19 cellular contexts compared by ENCODE assay signal in the genomic region with DNA sequence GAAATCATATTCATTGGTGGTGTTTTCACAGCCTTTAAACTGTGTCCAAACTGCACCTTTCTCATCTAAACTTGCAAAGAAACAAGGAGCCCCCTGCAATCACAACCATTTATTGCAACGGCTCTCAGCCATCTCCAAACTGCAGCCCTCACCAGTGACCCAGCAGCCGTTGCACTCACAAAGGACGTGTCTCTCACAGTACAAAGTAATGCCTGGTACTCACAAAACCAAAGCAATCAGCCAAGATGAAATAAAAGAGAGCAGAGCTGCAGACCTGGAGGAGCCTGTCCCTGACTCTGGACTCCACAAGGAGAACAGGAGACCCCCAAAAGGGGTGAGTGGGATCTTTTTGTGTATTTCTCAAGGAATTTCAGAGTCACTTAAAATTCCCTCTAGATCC. TPM values are rescaled to one million over a fixed set of nuclear protein-coding genes. Genes with fewer than 3 reads are reported as not detected.
DNase-seq lines count a peak whose midpoint lies in the region; ATAC-seq and TF ChIP-seq lines count a peak whose summit lies in the region.
"Had no signal": no experiment of that assay in that cellular context is flagged by ENCODE, and none has a peak within 500 bp of the region (broad histone marks: within the 10 kb centered on the region; RNA-seq: fewer than 3 reads in every experiment).

No MANE protein-coding gene starts in this region.

- CTCF ChIA-PET in CD4-positive, alpha-beta T cell (lab: Charles Lee) = interaction anchor here (1.1 to 4.8 kb wide), 4 partner anchors 8 to 16 kb away, joined by 3 to 29 read pairs (median 19); no protein-coding TSS in a partner anchor

- no peaks in the 10 kb centered on the region for H3F3A ChIP-seq in neural progenitor cell (ENCODE audit: low read depth)

- DNase-seq in CD4-positive, alpha-beta T cell = no peak
- DNase-seq in activated T-helper 2 cell treated with anti-CD3 and anti-CD28 coated beads, Interferon-gamma antibody, Interleukin-2, Interleukin-4, amounts not matched to agents 10 μg/mL and 5 μg/mL and 100 μg/mL, durations not matched to agents 14 hours and 24 hours and 36 hours (ENCODE audit: low spot score) = no peak
- no peak for DNase-seq in natural killer cell
- DNase-seq in D341Med (ENCODE audit: low spot score) = no peak
- no peak for DNase-seq in amygdala (lab: John Stamatoyannopoulos, UW)
- DNase-seq in neural progenitor cell (ENCODE audit: low spot score) = no peak
- DNase-seq: amniotic stem cell; BE2C; DMS79; HCEC 1CT; midbrain; NCI-H2029 treated with DMSO at 0.1 percent for 48 hours; NCI-H526; stimulated activated CD4-positive, alpha-beta T cell treated with anti-CD3 and anti-CD28 coated beads, Interleukin-2, amount 100 ng/mL, for 24 hours; thyroid gland had no signal

- POLR2A ChIA-PET in CD4-positive, alpha-beta T cell (lab: Charles Lee) = interaction anchor here (2.8 to 13.1 kb wide), 4 partner anchors 8 to 24 kb away, joined by 19 to 286 read pairs (median 51); no protein-coding TSS in a partner anchor

- H3K4me1 ChIP-seq in neural progenitor cell = no peaks in the 10 kb centered on the region
- H3K4me1 ChIP-seq: BE2C, thyroid gland had no signal

- no peaks in the 10 kb centered on the region for H3K36me3 ChIP-seq in neural progenitor cell
- H3K36me3 ChIP-seq: BE2C, thyroid gland had no signal

- no peaks in the 10 kb centered on the region for H3K9me3 Mint-ChIP-seq in CD4-positive, alpha-beta T cell
- peaks cover 0 to 3% (median 0%) of the 10 kb centered on the region in 3 donors for H3K9me3 Mint-ChIP-seq in IgD-negative memory B cell
- H3K9me3 Mint-ChIP-seq in activated T-helper 2 cell treated with anti-CD3 and anti-CD28 coated beads, Interferon-gamma antibody, Interleukin-2, Interleukin-4, amounts not matched to agents 10 μg/mL and 5 μg/mL and 100 μg/mL, durations not matched to agents 14 hours and 24 hours and 36 hours = peaks cover 7% of the 10 kb centered on the region
- no peaks in the 10 kb centered on the region for H3K9me3 Mint-ChIP-seq in natural killer cell
- H3K9me3 Mint-ChIP-seq in neural progenitor cell = peaks cover 38% of the 10 kb centered on the region

- H2AFZ ChIP-seq in neural progenitor cell (replicated peaks) = no peak overlapping the region

- no peaks in the 10 kb centered on the region for H3K27me3 ChIP-seq in CD4-positive, alpha-beta T cell (ENCODE audit: control insufficient read depth, insufficient read depth, low read length)
- peaks cover 16% of the 10 kb centered on the region for H3K27me3 ChIP-seq in neural progenitor cell
- H3K27me3 ChIP-seq: thyroid gland had no signal

- peaks cover 93% of the 10 kb centered on the region for H3K36me3 Mint-ChIP-seq in CD4-positive, alpha-beta T cell (ENCODE audit: low read depth)
- H3K36me3 Mint-ChIP-seq in IgD-negative memory B cell (peaks cover 26% of the 10 kb centered on the region), natural killer cell (peaks cover 16% of the 10 kb centered on the region), neural progenitor cell (peaks cover 16% of the 10 kb centered on the region)
- peaks cover 80% of the 10 kb centered on the region for H3K36me3 Mint-ChIP-seq in activated T-helper 2 cell treated with anti-CD3 and anti-CD28 coated beads, Interferon-gamma antibody, Interleukin-2, Interleukin-4, amounts not matched to agents 10 μg/mL and 5 μg/mL and 100 μg/mL, durations not matched to agents 14 hours and 24 hours and 36 hours (ENCODE audit: low read depth)

- TF ChIP-seq CTCF in CD4-positive, alpha-beta T cell (IDR thresholded peaks at IDR 0.05) = no peak
- no peak for TF ChIP-seq CTCF in natural killer cell (IDR thresholded peaks at IDR 0.05)
- no peak for TF ChIP-seq CTCF in neural progenitor cell (IDR thresholded peaks at IDR 0.05)

- peak overlapping the region; percentile 82 for H3K27ac Mint-ChIP-seq in CD4-positive, alpha-beta T cell
- peak overlapping the region in 2 of 3 donors; percentile 35 to 94 for H3K27ac Mint-ChIP-seq in IgD-negative memory B cell
- H3K27ac Mint-ChIP-seq in activated T-helper 2 cell treated with anti-CD3 and anti-CD28 coated beads, Interferon-gamma antibody, Interleukin-2, Interleukin-4, amounts not matched to agents 10 μg/mL and 5 μg/mL and 100 μg/mL, durations not matched to agents 14 hours and 24 hours and 36 hours = peak overlapping the region; percentile 85
- H3K27ac Mint-ChIP-seq in natural killer cell = peak overlapping the region; percentile 95 to 96
- no peak overlapping the region for H3K27ac Mint-ChIP-seq in neural progenitor cell

- H3K4me1 Mint-ChIP-seq in CD4-positive, alpha-beta T cell (ENCODE audit: low read depth) = peaks cover 83% of the 10 kb centered on the region
- H3K4me1 Mint-ChIP-seq in IgD-negative memory B cell (peaks cover 40 to 67% (median 42%) of the 10 kb centered on the region in 3 donors), natural killer cell (peaks cover 86 to 92% of the 10 kb centered on the region in 2 donors), neural progenitor cell (no peaks in the 10 kb centered on the region)
- H3K4me1 Mint-ChIP-seq in activated T-helper 2 cell treated with anti-CD3 and anti-CD28 coated beads, Interferon-gamma antibody, Interleukin-2, Interleukin-4, amounts not matched to agents 10 μg/mL and 5 μg/mL and 100 μg/mL, durations not matched to agents 14 hours and 24 hours and 36 hours (ENCODE audit: low read depth) = peaks cover 69% of the 10 kb centered on the region

- peak overlapping the region; percentile 63 for H3K27ac ChIP-seq in CD4-positive, alpha-beta T cell (ENCODE audit: low read depth, low read length)
- no peak overlapping the region for H3K27ac ChIP-seq in neural progenitor cell
- H3K27ac ChIP-seq: SK-N-MC, thyroid gland had no signal

- no peak overlapping the region for H3K9ac ChIP-seq in neural progenitor cell

- ATAC-seq in CD4-positive, alpha-beta T cell (ENCODE audit: poor library complexity) = no peak
- ATAC-seq in natural killer cell = peak; percentile 19 to 32 (median 27)
- ATAC-seq: sciatic nerve had no signal

- peak overlapping the region; percentile 97 for H3K4me3 Mint-ChIP-seq in CD4-positive, alpha-beta T cell
- H3K4me3 Mint-ChIP-seq in IgD-negative memory B cell = peak overlapping the region; percentile 66 to 91 (median 80)
- H3K4me3 Mint-ChIP-seq in activated T-helper 2 cell treated with anti-CD3 and anti-CD28 coated beads, Interferon-gamma antibody, Interleukin-2, Interleukin-4, amounts not matched to agents 10 μg/mL and 5 μg/mL and 100 μg/mL, durations not matched to agents 14 hours and 24 hours and 36 hours (ENCODE audit: low read depth) = peak overlapping the region; percentile 34
- peak overlapping the region; percentile 99 for H3K4me3 Mint-ChIP-seq in natural killer cell
- H3K4me3 Mint-ChIP-seq in neural progenitor cell = no peak overlapping the region

- H3K9me3 ChIP-seq in CD4-positive, alpha-beta T cell (ENCODE audit: control insufficient read depth, low read length) = no peaks in the 10 kb centered on the region
- H3K9me3 ChIP-seq in neural progenitor cell (ENCODE audit: low read depth) = peaks cover 16% of the 10 kb centered on the region
- H3K9me3 ChIP-seq: BE2C, thyroid gland had no signal

- no peaks in the 10 kb centered on the region for H4K20me1 ChIP-seq in neural progenitor cell (ENCODE audit: low read depth)

- H3K4me3 ChIP-seq in neural progenitor cell = no peak overlapping the region
- H3K4me3 ChIP-seq: SK-N-MC, thyroid gland had no signal

- H3K4me2 ChIP-seq in neural progenitor cell = no peak overlapping the region

- intact Hi-C loops in CD4-positive, alpha-beta T cell (cut with DNase I, micrococcal nuclease) = loop anchor here in 1 of 2 experiments (10.0 kb wide), 1 partner anchor 329 kb away; the partner anchor contains the start of gene ARHGEF1
- intact Hi-C loops in activated T-helper 2 cell treated with anti-CD3 and anti-CD28 coated beads, Interferon-gamma antibody, Interleukin-2, Interleukin-4, amounts not matched to agents 10 μg/mL and 5 μg/mL and 100 μg/mL, durations not matched to agents 14 hours and 24 hours and 36 hours (cut with micrococcal nuclease) = no loop called here
- intact Hi-C loops in natural killer cell (cut with micrococcal nuclease) = no loop called here

- no peaks in the 10 kb centered on the region for H3K27me3 Mint-ChIP-seq in CD4-positive, alpha-beta T cell
- no peaks in the 10 kb centered on the region for H3K27me3 Mint-ChIP-seq in IgD-negative memory B cell
- no peaks in the 10 kb centered on the region for H3K27me3 Mint-ChIP-seq in activated T-helper 2 cell treated with anti-CD3 and anti-CD28 coated beads, Interferon-gamma antibody, Interleukin-2, Interleukin-4, amounts not matched to agents 10 μg/mL and 5 μg/mL and 100 μg/mL, durations not matched to agents 14 hours and 24 hours and 36 hours (ENCODE audit: low read depth)
- H3K27me3 Mint-ChIP-seq in natural killer cell (ENCODE audit: low read depth in 2 of 2) = no peaks in the 10 kb centered on the region
- H3K27me3 Mint-ChIP-seq in neural progenitor cell (ENCODE audit: insufficient read depth, low read depth) = peaks cover 6% of the 10 kb centered on the region

- H3K79me2 ChIP-seq in neural progenitor cell (ENCODE audit: low read depth) = no peaks in the 10 kb centered on the region

RNA-seq across cellular contexts. Expression of gene CEACAM21, which starts 20.2 kb away (rescaled TPM):
- 10 to 100 TPM; 30.7 to 34.9 TPM for total RNA-seq in CD4-positive, alpha-beta T cell
- 30.8 TPM for polyA plus RNA-seq in IgD-negative memory B cell
- 16.6 and 19.4 TPM in 2 replicates for total RNA-seq in activated T-helper 2 cell treated with anti-CD3 and anti-CD28 coated beads, Interferon-gamma antibody, Interleukin-2, Interleukin-4, amounts not matched to agents 10 μg/mL and 5 μg/mL and 100 μg/mL, durations not matched to agents 14 hours and 24 hours and 36 hours
- 10 to 100 TPM; 26.8 to 46.6 (median 33.6) TPM for total RNA-seq in natural killer cell
- total RNA-seq in neural progenitor cell (ENCODE audit: low replicate concordance) = 0.19 TPM in 1 of 2 replicates, not detected in the other
- total RNA-seq: chondrocyte had no signal

Comparison
In these comparisons a context has a peak if more than half of its experiments do, and no peak if none do; other contexts are left out.
1. RNA of gene CEACAM21, which starts 20.2 kb away (total RNA-seq): 30.7 to 34.9 TPM in CD4-positive, alpha-beta T cell, 26.8 to 46.6 TPM in natural killer cell and 16.6 to 19.4 TPM in activated T-helper 2 cell treated with anti-CD3 and anti-CD28 coated beads, Interferon-gamma antibody, Interleukin-2, Interleukin-4, amounts not matched to agents 10 μg/mL and 5 μg/mL and 100 μg/mL, durations not matched to agents 14 hours and 24 hours and 36 hours; 0.19 TPM in neural progenitor cell; every median in the first group is over 10 times any median in the second.